ENCODE assay signal across 26 cellular contexts in the genomic region with DNA sequence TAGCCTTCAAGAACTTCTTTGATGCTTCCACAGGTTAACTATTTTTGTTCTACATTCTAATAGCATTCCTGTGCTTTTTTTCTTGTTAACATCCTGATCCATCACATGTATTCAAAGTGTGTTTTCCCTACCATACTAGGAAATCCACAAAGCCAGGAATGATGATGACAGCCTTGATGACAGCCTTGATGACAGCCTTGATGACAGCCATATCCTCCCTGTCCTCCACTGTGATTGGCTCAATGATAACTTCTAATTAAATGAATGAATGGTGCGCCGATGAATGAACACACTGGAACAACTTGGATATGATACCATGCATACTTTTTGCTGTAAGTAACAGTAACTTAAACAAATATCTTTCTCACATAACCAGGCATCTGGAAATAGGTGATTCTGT. TPM values are rescaled to one million over a fixed set of nuclear protein-coding genes. Genes with fewer than 3 reads are reported as not detected.
A peak's percentile ranks its signal among the peaks of the same experiment; 100 is the strongest.
DNase-seq lines count a peak whose midpoint lies in the region; ATAC-seq and TF ChIP-seq lines count a peak whose summit lies in the region.
"Had no signal": no experiment of that assay in that cellular context is flagged by ENCODE, and none has a peak within 500 bp of the region (broad histone marks: within the 10 kb centered on the region; RNA-seq: fewer than 3 reads in every experiment).

No MANE protein-coding gene starts in this region.

- peaks cover 50% of the 10 kb centered on the region for H3K4me1 Mint-ChIP-seq in Calu3 (ENCODE audit: low read depth, unreplicated experiment)
- H3K4me1 Mint-ChIP-seq: neural crest cell had no signal

- H3K27me3 Mint-ChIP-seq in Calu3 (ENCODE audit: unreplicated experiment), result no peaks in the 10 kb centered on the region
- H3K27me3 Mint-ChIP-seq: activated CD4-positive, alpha-beta memory T cell treated with anti-CD3 and anti-CD28 coated beads for 36 hours had no signal

- no peaks in the 10 kb centered on the region for H3K27me3 ChIP-seq in gastroesophageal sphincter
- H3K27me3 ChIP-seq in transverse colon, result no peaks in the 10 kb centered on the region
- H3K27me3 ChIP-seq: adrenal gland, BLaER1, spleen, tibial nerve had no signal

- no peaks in the 10 kb centered on the region for H3K9me3 Mint-ChIP-seq in Calu3 (ENCODE audit: low read depth, unreplicated experiment)
- H3K9me3 Mint-ChIP-seq: activated CD4-positive, alpha-beta memory T cell treated with anti-CD3 and anti-CD28 coated beads for 36 hours; activated naive CD4-positive, alpha-beta T cell treated with anti-CD3 and anti-CD28 coated beads for 36 hours; IgD-negative memory B cell; neural crest cell; T-helper 1 cell treated with Interleukin-12 subunit alpha and Interleukin-12 subunit beta and Interleukin-4 antibody, amounts not matched to agents 30 μg/mL and 1 μg/mL, for 36 hours had no signal

- intact Hi-C loops in Calu3 (cut with micrococcal nuclease; ENCODE audit: unreplicated experiment), result loop anchor here (2.0 kb wide), 3 partner anchors 14 to 34 kb away; no protein-coding TSS in a partner anchor
- intact Hi-C loops in transverse colon (cut with DNase I; ENCODE audit: low total_unique reads), result no loop called here

- no peaks in the 10 kb centered on the region for H3K36me3 ChIP-seq in gastroesophageal sphincter
- H3K36me3 ChIP-seq in transverse colon, result no peaks in the 10 kb centered on the region
- H3K36me3 ChIP-seq: adrenal gland, BLaER1, spleen, tibial nerve had no signal

- H3K4me1 ChIP-seq in gastroesophageal sphincter (peaks cover 0 to 58% (median 0%) of the 10 kb centered on the region in 3 donors), transverse colon (peaks cover 14 to 51% (median 32%) of the 10 kb centered on the region in 4 donors)
- H3K4me1 ChIP-seq: adrenal gland, parathyroid adenoma, tibial nerve had no signal

- H3K27ac ChIP-seq in VCaP (peak overlapping the region; percentile 45; the same call in 1 of the 2 replicates), gastroesophageal sphincter (peak overlapping the region in 3 of 4 donors; percentile 84 to 96 (median 92)), transverse colon (peak overlapping the region; percentile 77 to 82 (median 79))
- H3K27ac ChIP-seq: adrenal gland, BLaER1, parathyroid adenoma, SK-N-MC, tibial nerve had no signal

- H3K9me3 ChIP-seq in gastroesophageal sphincter (no peaks in the 10 kb centered on the region), transverse colon (no peaks in the 10 kb centered on the region)
- H3K9me3 ChIP-seq: adrenal gland, BLaER1, spleen, tibial nerve had no signal

- in situ Hi-C loops in transverse colon (cut with MboI; ENCODE audit: low pct_ligation_motif_present in 1 of 4, low pct_unique_long_range_greater_than_20kb in 1 of 4, low sequenced_read_pairs in 3 of 4), result loop anchor here in 1 of 4 donors (5.0 kb wide), 1 partner anchor 82 kb away; no protein-coding TSS in a partner anchor

- no peak for TF ChIP-seq EP300 in gastroesophageal sphincter (IDR thresholded peaks at IDR 0.05)
- TF ChIP-seq EP300 in transverse colon (IDR thresholded peaks at IDR 0.05; ENCODE audit: low read depth), result no peak

- DNase-seq in Calu3, result no peak
- no peak for DNase-seq in transverse colon
- DNase-seq in stimulated activated CD4-positive, alpha-beta T cell treated with anti-CD3 and anti-CD28 coated beads, Interleukin-2, amount 100 ng/mL, for 48 hours, result no peak
- no peak for DNase-seq in NOMO-1 treated with dmso at 0.1 percent for 144 hours (lab: John Stamatoyannopoulos, UW; ENCODE audit: unreplicated experiment)
- DNase-seq in OCI-M1 (lab: John Stamatoyannopoulos, UW), result no peak
- DNase-seq: activated naive CD4-positive, alpha-beta T cell treated with anti-CD3 and anti-CD28 coated beads for 36 hours; adrenal gland; DND-41; GF-D8; NCI-H1048; NCI-H446; retina; stimulated activated CD4-positive, alpha-beta T cell treated with anti-CD3 and anti-CD28 coated beads, Interleukin-2, amount 100 ng/mL, for 24 hours; stimulated activated CD8-positive, alpha-beta memory T cell treated with anti-CD3 and anti-CD28 coated beads, Interleukin-4, amount 100 ng/mL, for 48 hours had no signal

- peak overlapping the region; percentile 82 for H3K27ac Mint-ChIP-seq in Calu3 (ENCODE audit: unreplicated experiment)
- H3K27ac Mint-ChIP-seq: activated naive CD4-positive, alpha-beta T cell treated with anti-CD3 and anti-CD28 coated beads for 36 hours; T-helper 1 cell treated with Interleukin-12 subunit alpha and Interleukin-12 subunit beta and Interleukin-4 antibody, amounts not matched to agents 30 μg/mL and 1 μg/mL, for 36 hours had no signal

- peaks cover 9% of the 10 kb centered on the region for H3K36me3 Mint-ChIP-seq in Calu3 (ENCODE audit: insufficient read depth, unreplicated experiment)
- H3K36me3 Mint-ChIP-seq: activated CD4-positive, alpha-beta memory T cell treated with anti-CD3 and anti-CD28 coated beads for 36 hours; brain had no signal

- TF ChIP-seq POLR2A in gastroesophageal sphincter (IDR thresholded peaks at IDR 0.05), result no peak
- TF ChIP-seq POLR2A in transverse colon (IDR thresholded peaks at IDR 0.05), result no peak

- no peak overlapping the region for H3K4me3 Mint-ChIP-seq in Calu3 (ENCODE audit: low read depth, unreplicated experiment)
- H3K4me3 Mint-ChIP-seq: activated CD4-positive, alpha-beta memory T cell treated with anti-CD3 and anti-CD28 coated beads for 36 hours; activated naive CD4-positive, alpha-beta T cell treated with anti-CD3 and anti-CD28 coated beads for 36 hours; brain; IgD-negative memory B cell; neural crest cell; T-helper 1 cell treated with Interleukin-12 subunit alpha and Interleukin-12 subunit beta and Interleukin-4 antibody, amounts not matched to agents 30 μg/mL and 1 μg/mL, for 36 hours had no signal

- no peak for ATAC-seq in gastroesophageal sphincter

- H3K4me3 ChIP-seq in gastroesophageal sphincter (no peak overlapping the region), transverse colon (no peak overlapping the region)
- H3K4me3 ChIP-seq: adrenal gland, BLaER1, SK-N-MC, spleen, tibial nerve had no signal

- no peak for TF ChIP-seq CTCF in Calu3 (IDR thresholded peaks at IDR 0.05; ENCODE audit: unreplicated experiment)
- TF ChIP-seq CTCF in VCaP (conservative IDR thresholded peaks at IDR 0.05), result no peak
- no peak for TF ChIP-seq CTCF in gastroesophageal sphincter (IDR thresholded peaks at IDR 0.05)
- no peak for TF ChIP-seq CTCF in transverse colon (IDR thresholded peaks at IDR 0.05)

- 75 to 100% methylated on average over 2 of the region's 2 CpGs for WGBS in gastroesophageal sphincter (ENCODE audit: low coverage in 1 of 2), 2 donors
- 94 to 96% methylated on average over 2 of the region's 2 CpGs for WGBS in transverse colon (ENCODE audit: low coverage in 1 of 2), 2 donors

- CTCF ChIA-PET in Calu3 (lab: Charles Lee), result interaction anchor here (1.3 to 4.7 kb wide), 6 partner anchors 9 to 211 kb away, joined by 4 to 42 read pairs (median 10); no protein-coding TSS in a partner anchor

- BruUV-seq in Calu3 (replicated peaks; lab: Mats Ljungman, UMichigan), result no TSS peak

RNA-seq across cellular contexts. Expression of gene TACR2, which starts 8.3 kb away (rescaled TPM):
- total RNA-seq in Calu3 (2022) (0.26 and 0.34 TPM in 2 replicates), gastroesophageal sphincter (100 to 1,000 TPM in 2 of 4 donors, 10 to 100 TPM in 2; 37.1 to 176 (median 122) TPM), transverse colon (100 to 1,000 TPM in 2 of 4 donors, 10 to 100 TPM in 2; 18.9 to 241 (median 78.9) TPM)
- total RNA-seq: activated CD4-positive, alpha-beta memory T cell treated with anti-CD3 and anti-CD28 coated beads for 36 hours; activated naive CD4-positive, alpha-beta T cell treated with anti-CD3 and anti-CD28 coated beads for 36 hours; neural crest cell had no signal

RNA-seq across cellular contexts. Expression of gene TSPAN15, which starts 26.2 kb away (rescaled TPM):
- total RNA-seq in Calu3 (2022) (137 and 165 TPM in 2 replicates), gastroesophageal sphincter (10 to 100 TPM; 51.9 to 66.7 (median 58.1) TPM), transverse colon (100 to 1,000 TPM in 3 of 4 donors, 10 to 100 TPM in 1; 97.7 to 152 (median 148) TPM)

Comparison
In these comparisons a context has a peak if more than half of its experiments do, and no peak if none do; other contexts are left out.
1. RNA of gene TACR2, which starts 8.3 kb away (total RNA-seq): 37.1 to 176 TPM in gastroesophageal sphincter and 18.9 to 241 TPM in transverse colon; 0.26 to 0.34 TPM in Calu3; every median in the first group is over 10 times any median in the second.
2. Peak in every context shown above with its lines, with median percentiles within 50 percentile points of each other: H3K27ac ChIP-seq.